ENCODE assay signal across 23 cellular contexts in the genomic region with DNA sequence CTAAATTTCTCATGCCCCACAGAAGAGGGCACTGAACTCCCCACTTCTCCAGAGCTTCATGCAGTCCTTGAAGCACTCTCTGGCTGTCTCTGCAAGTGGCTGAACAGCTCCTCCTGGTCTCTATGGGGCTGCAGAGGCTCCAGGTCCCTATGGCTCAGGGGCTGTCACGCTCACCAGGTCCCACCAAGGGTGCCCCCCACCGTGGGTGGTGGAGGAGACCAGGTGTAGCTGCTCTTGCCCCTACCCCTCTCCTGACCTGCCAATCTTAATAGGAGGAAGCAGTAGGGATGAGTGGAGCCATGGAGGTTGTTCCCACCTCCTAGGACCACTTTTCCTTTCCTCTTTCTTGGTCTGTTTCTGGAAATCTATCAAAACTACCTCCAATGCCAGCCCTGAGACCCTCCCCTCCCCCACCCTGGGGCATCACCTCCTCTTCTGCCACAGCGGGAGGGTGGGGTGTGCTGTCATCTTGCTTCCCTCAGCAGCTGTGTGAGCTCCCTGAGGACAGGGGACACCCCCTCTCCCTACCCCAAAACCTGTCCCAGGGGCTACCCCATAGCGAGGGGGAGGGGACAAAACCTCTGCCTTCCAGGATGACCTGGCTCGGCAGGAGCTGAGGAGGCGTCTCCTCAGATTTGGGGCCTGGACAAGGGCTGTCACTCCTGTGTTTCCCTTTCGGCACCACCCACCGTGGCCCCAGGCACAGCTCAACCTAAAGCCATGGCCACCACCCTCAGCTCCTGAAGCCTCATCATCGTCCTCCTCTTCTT. TPM values are rescaled to one million over a fixed set of nuclear protein-coding genes. Genes with fewer than 3 reads are reported as not detected.
DNase-seq lines count a peak whose midpoint lies in the region; ATAC-seq and TF ChIP-seq lines count a peak whose summit lies in the region.
"Had no signal": no experiment of that assay in that cellular context is flagged by ENCODE, and none has a peak within 500 bp of the region (broad histone marks: within the 10 kb centered on the region; RNA-seq: fewer than 3 reads in every experiment).

No MANE protein-coding gene starts in this region.

- no peaks in the 10 kb centered on the region for H3K4me1 Mint-ChIP-seq in chondrocyte (ENCODE audit: low read depth)
- H3K4me1 Mint-ChIP-seq: CD4-positive, CD25-positive, alpha-beta regulatory T cell; CD8-positive, alpha-beta memory T cell had no signal

- H3K27ac ChIP-seq in coronary artery: no peak overlapping the region
- H3K27ac ChIP-seq: GM23248 had no signal

- H3K36me3 Mint-ChIP-seq in chondrocyte (ENCODE audit: low read depth): peaks cover 4% of the 10 kb centered on the region

- no peak overlapping the region for H3K4me3 Mint-ChIP-seq in chondrocyte (ENCODE audit: unreplicated experiment)
- H3K4me3 Mint-ChIP-seq: CD4-positive, CD25-positive, alpha-beta regulatory T cell; CD8-positive, alpha-beta memory T cell had no signal

- peaks cover 9% of the 10 kb centered on the region for H3K9me3 Mint-ChIP-seq in chondrocyte (ENCODE audit: low read depth)

- no peak overlapping the region for H3K27ac Mint-ChIP-seq in chondrocyte (ENCODE audit: unreplicated experiment)
- H3K27ac Mint-ChIP-seq: CD4-positive, CD25-positive, alpha-beta regulatory T cell; CD8-positive, alpha-beta memory T cell had no signal

- H3K4me3 ChIP-seq in coronary artery: no peak overlapping the region
- H3K4me3 ChIP-seq: GM12878, GM23248, HAP-1 had no signal

- intact Hi-C loops in sciatic nerve (cut with DNase I): no loop called here

- TF ChIP-seq CTCF in chondrocyte (IDR thresholded peaks at IDR 0.05) (no peak), coronary artery (IDR thresholded peaks at IDR 0.05) (no peak)

- DNase-seq in chondrocyte (ENCODE audit: low spot score) (peak; percentile 59), coronary artery (ENCODE audit: low spot score) (peak; percentile 47), mesenteric fat pad (ENCODE audit: low spot score) (peak; percentile 87), sciatic nerve (ENCODE audit: low spot score) (peak; percentile 27), HUDEP-2 (lab: John Stamatoyannopoulos, UW; ENCODE audit: unreplicated experiment in 76 of 76) (no peak), NAMALWA (ENCODE audit: low spot score) (no peak)
- DNase-seq: ACHN; BE2C; C1 segment of cervical spinal cord; CD4-positive, CD25-positive, alpha-beta regulatory T cell; CD8-positive, alpha-beta memory T cell; COR-L47; DMS 273 treated with DMSO at 0.1 percent for 48 hours; DMS53; DND-41; EL; GM23248 had no signal

- H3K27me3 Mint-ChIP-seq in chondrocyte (ENCODE audit: low read depth): peaks cover 9% of the 10 kb centered on the region

- ATAC-seq in sciatic nerve (no peak), GM21717 (IDR thresholded peaks at IDR 0.05; ENCODE audit: unreplicated experiment) (no peak), HG03095 (IDR thresholded peaks at IDR 0.05; ENCODE audit: unreplicated experiment) (no peak)
- ATAC-seq: GM12878 had no signal

RNA-seq across cellular contexts. Expression of gene RAET1E, which starts 12.0 kb away (rescaled TPM):
- total RNA-seq in chondrocyte (not detected in 3 replicates), mesenteric fat pad (0.29 TPM), sciatic nerve (0.80 TPM)
- total RNA-seq: CD4-positive, CD25-positive, alpha-beta regulatory T cell; CD8-positive, alpha-beta memory T cell; G401; GM12878; H4 had no signal

RNA-seq across cellular contexts. Expression of gene RAET1G, which starts 13.0 kb away (rescaled TPM):
- 0.51 to 0.60 TPM (median 0.54 TPM) in 3 replicates for total RNA-seq in chondrocyte
- total RNA-seq in mesenteric fat pad: 0.51 TPM
- total RNA-seq in sciatic nerve: 0.53 TPM
- total RNA-seq: CD8-positive, alpha-beta memory T cell; G401; GM12878; H4 had no signal

RNA-seq across cellular contexts. Expression of gene ULBP2, which starts 31.9 kb away (rescaled TPM):
- total RNA-seq in chondrocyte: 7.7 to 15.1 TPM (median 13.9 TPM) in 3 replicates
- total RNA-seq in mesenteric fat pad: 0.96 TPM
- total RNA-seq in sciatic nerve: 0.27 TPM

RNA-seq across cellular contexts. Expression of gene LRP11, which starts 45.7 kb away (rescaled TPM):
- total RNA-seq in chondrocyte (61.4 to 81.7 TPM (median 61.9 TPM) in 3 replicates), mesenteric fat pad (24.2 TPM), sciatic nerve (34.0 TPM)

RNA-seq across cellular contexts. Expression of gene ULBP1, which starts 53.9 kb away (rescaled TPM):
- total RNA-seq in chondrocyte (2.8 to 29.8 TPM (median 29.8 TPM) in 3 replicates), mesenteric fat pad (0.19 TPM), sciatic nerve (not detected)
- total RNA-seq: G401, GM12878 had no signal

Comparison
In these comparisons a context has a peak if more than half of its experiments do, and no peak if none do; other contexts are left out.
1. DNase-seq: peak in chondrocyte (single experiment), coronary artery (single experiment), mesenteric fat pad (single experiment) and sciatic nerve (single experiment); none in HUDEP-2 (0 of 76) and NAMALWA (single experiment).